Comparison of ENCODE assay signal across 8 cellular contexts in genomic region chr9:120935383-120935857, GRCh38. TPM values are rescaled to one million over a fixed set of nuclear protein-coding genes. Genes with fewer than 3 reads are reported as not detected.
DNase-seq lines count a peak whose midpoint lies in the region; ATAC-seq, FAIRE-seq and TF ChIP-seq lines count a peak whose summit lies in the region.

No MANE protein-coding gene starts in this region.

- H3K9me3 ChIP-seq in prostate gland, result no peaks in the 10 kb centered on the region

- TF ChIP-seq POLR2A in H54 (IDR thresholded peaks at IDR 0.05; ENCODE audit: low read depth, low read length) (no peak), prostate gland (IDR thresholded peaks at IDR 0.05) (peak; percentile 45)

- 0 to 8% (median 5%) methylated on average over 4 of the region's 4 CpGs for WGBS in adipose tissue, 3 donors
- WGBS in prostate gland, result 1% methylated on average over 4 of the region's 4 CpGs

- FAIRE-seq in H54 (lab: Jason Lieb, UNC), result peak; percentile 95

- DNase-seq in AG20443 (ENCODE audit: low spot score), result peak; percentile 78
- DNase-seq in H54 (ENCODE audit: insufficient read length, low spot score), result peak; percentile 95
- peak; percentile 59 for DNase-seq in NCI-H510A treated with DMSO at 0.1 percent for 48 hours (lab: John Stamatoyannopoulos, UW)
- DNase-seq in Right ventricle myocardium superior, result peak; percentile 98
- DNase-seq in prostate gland (ENCODE audit: low spot score), result peak; percentile 100
- no peak for DNase-seq in RKO (ENCODE audit: low spot score)

- intact Hi-C loops in Right ventricle myocardium superior (cut with DNase I) (loop anchor here (5.0 kb wide), 1 partner anchor 178 kb away; no protein-coding TSS in a partner anchor), prostate gland (cut with DNase I) (loop anchor here (10.0 kb wide), 2 partner anchors 139 to 181 kb away; partner anchors contain the start of gene CNTRL)

- H3K27ac ChIP-seq in adipose tissue (ENCODE audit: low read depth, low read length) (peak overlapping the region; percentile 25), prostate gland (peak overlapping the region; percentile 80 to 84)

- peaks cover 16% of the 10 kb centered on the region for H3K4me1 ChIP-seq in prostate gland (replicated peaks)

- no peaks in the 10 kb centered on the region for H3K36me3 ChIP-seq in prostate gland

- H3K27me3 ChIP-seq in prostate gland (replicated peaks; ENCODE audit: insufficient read depth), result no peaks in the 10 kb centered on the region

- no peak overlapping the region for H3K4me3 ChIP-seq in prostate gland

- peak; percentile 85 for ATAC-seq in Right ventricle myocardium superior (ENCODE audit: poor library complexity)
- no peak for ATAC-seq in activated CD4-positive, CD25-positive, alpha-beta regulatory T cell treated with anti-CD3 and anti-CD28 coated beads, Interleukin-2, amount 50 U/mL, for 24 hours

- TF ChIP-seq CTCF in prostate gland (IDR thresholded peaks at IDR 0.05), result no peak

RNA-seq across cellular contexts. Expression of gene TRAF1, which starts 8.8 kb away (rescaled TPM):
- polyA plus RNA-seq in adipose tissue, result 1 to 10 TPM; 2.4 to 5.3 (median 4.0) TPM
- 2.2 TPM for total RNA-seq in Right ventricle myocardium superior
- total RNA-seq in prostate gland, result 1 to 10 TPM; 3.1 to 6.9 TPM

RNA-seq across cellular contexts. Expression of gene PHF19, which starts 58.4 kb away (rescaled TPM):
- polyA plus RNA-seq in adipose tissue, result 10 to 100 TPM in 2 of 3 donors, 1 to 10 TPM in 1; 4.1 to 37.8 (median 10.6) TPM
- total RNA-seq in Right ventricle myocardium superior (11.9 TPM), prostate gland (10 to 100 TPM; 19.9 to 37.6 TPM)
